ENCODE assay signal across 8 cellular contexts in genomic region chr9:70043689-70044449, GRCh38. TPM values are rescaled to one million over a fixed set of nuclear protein-coding genes. Genes with fewer than 3 reads are reported as not detected.
A peak's percentile ranks its signal among the peaks of the same experiment; 100 is the strongest.
DNase-seq lines count a peak whose midpoint lies in the region; ATAC-seq and TF ChIP-seq lines count a peak whose summit lies in the region.

MAMDC2 (plus strand) TSS chr9:70043848; CDS start chr9:70044198, 350 bp downstream.

- POLR2A ChIA-PET in activated naive CD8-positive, alpha-beta T cell treated with anti-CD3 and anti-CD28 coated beads, Interleukin-2, amount 10 ng/mL, durations not matched to agents 7 days and 5 days (lab: Charles Lee) = no interaction called here

- H3K27ac ChIP-seq in right atrium auricular region = peak within 1 kb of the TSS; percentile 88 to 89

- no peaks in the 10 kb centered on the region for H3K36me3 Mint-ChIP-seq in activated naive CD8-positive, alpha-beta T cell treated with anti-CD3 and anti-CD28 coated beads, Interleukin-2, amount 10 ng/mL, durations not matched to agents 7 days and 5 days
- no peaks in the 10 kb centered on the region for H3K36me3 Mint-ChIP-seq in progenitor cell of endocrine pancreas (ENCODE audit: insufficient read depth)

- peak within 1 kb of the TSS; percentile 66 for H3K4me3 Mint-ChIP-seq in activated naive CD8-positive, alpha-beta T cell treated with anti-CD3 and anti-CD28 coated beads, Interleukin-2, amount 10 ng/mL, durations not matched to agents 7 days and 5 days
- peak within 1 kb of the TSS; percentile 67 for H3K4me3 Mint-ChIP-seq in progenitor cell of endocrine pancreas (ENCODE audit: low read depth)

- DNase-seq in activated naive CD8-positive, alpha-beta T cell treated with anti-CD3 and anti-CD28 coated beads, Interleukin-2, amount 10 ng/mL, durations not matched to agents 7 days and 5 days = no peak
- DNase-seq in right atrium auricular region (ENCODE audit: low spot score) = peak; percentile 76
- DNase-seq in progenitor cell of endocrine pancreas (ENCODE audit: low spot score, unreplicated experiment) = peak; percentile 23
- no peak for DNase-seq in stimulated activated CD4-positive, alpha-beta T cell treated with anti-CD3 and anti-CD28 coated beads, Interleukin-2, amount 100 ng/mL, for 48 hours
- no peak for DNase-seq in D341Med (ENCODE audit: low spot score)
- DNase-seq in DMS114 treated with DMSO at 0.1 percent for 48 hours (lab: John Stamatoyannopoulos, UW; ENCODE audit: unreplicated experiment) = no peak

- H3K9me3 ChIP-seq in right atrium auricular region = no peaks in the 10 kb centered on the region

- no peaks in the 10 kb centered on the region for H3K27me3 ChIP-seq in right atrium auricular region

- TF ChIP-seq CTCF in right atrium auricular region (IDR thresholded peaks at IDR 0.05) (no peak), progenitor cell of endocrine pancreas (IDR thresholded peaks at IDR 0.05; ENCODE audit: unreplicated experiment) (no peak)

- peak; percentile 24 for ATAC-seq in GM18498 (IDR thresholded peaks at IDR 0.05; ENCODE audit: unreplicated experiment)
- peak; percentile 39 for ATAC-seq in activated naive CD8-positive, alpha-beta T cell treated with anti-CD3 and anti-CD28 coated beads, Interleukin-2, amount 10 ng/mL, durations not matched to agents 7 days and 5 days (ENCODE audit: low read depth)
- no peak for ATAC-seq in HG03442 (IDR thresholded peaks at IDR 0.05; ENCODE audit: unreplicated experiment)

- no peak within 1 kb of the TSS for H3K27ac Mint-ChIP-seq in activated naive CD8-positive, alpha-beta T cell treated with anti-CD3 and anti-CD28 coated beads, Interleukin-2, amount 10 ng/mL, durations not matched to agents 7 days and 5 days
- no peak within 1 kb of the TSS for H3K27ac Mint-ChIP-seq in progenitor cell of endocrine pancreas

- H3K4me1 ChIP-seq in right atrium auricular region = peaks cover 0 to 56% of the 10 kb centered on the region in 2 donors

- H3K27me3 Mint-ChIP-seq in activated naive CD8-positive, alpha-beta T cell treated with anti-CD3 and anti-CD28 coated beads, Interleukin-2, amount 10 ng/mL, durations not matched to agents 7 days and 5 days = peaks cover 44% of the 10 kb centered on the region
- peaks cover 86% of the 10 kb centered on the region for H3K27me3 Mint-ChIP-seq in progenitor cell of endocrine pancreas

- H3K9me3 Mint-ChIP-seq in activated naive CD8-positive, alpha-beta T cell treated with anti-CD3 and anti-CD28 coated beads, Interleukin-2, amount 10 ng/mL, durations not matched to agents 7 days and 5 days = no peaks in the 10 kb centered on the region
- H3K9me3 Mint-ChIP-seq in progenitor cell of endocrine pancreas (ENCODE audit: low read depth) = no peaks in the 10 kb centered on the region

- peak within 1 kb of the TSS; percentile 59 to 69 for H3K4me3 ChIP-seq in right atrium auricular region

- H3K36me3 ChIP-seq in right atrium auricular region = no peaks in the 10 kb centered on the region

- H3K4me1 Mint-ChIP-seq in activated naive CD8-positive, alpha-beta T cell treated with anti-CD3 and anti-CD28 coated beads, Interleukin-2, amount 10 ng/mL, durations not matched to agents 7 days and 5 days = peaks cover 10% of the 10 kb centered on the region
- H3K4me1 Mint-ChIP-seq in progenitor cell of endocrine pancreas (ENCODE audit: low read depth) = peaks cover 12% of the 10 kb centered on the region

RNA-seq across cellular contexts. Expression of gene MAMDC2, which starts in this region (rescaled TPM):
- total RNA-seq in activated naive CD8-positive, alpha-beta T cell treated with anti-CD3 and anti-CD28 coated beads, Interleukin-2, amount 10 ng/mL, durations not matched to agents 7 days and 5 days = under 1 TPM in 1 of 2 experiments, not detected in 1; 0.08 TPM
- total RNA-seq in right atrium auricular region (10 to 100 TPM; 28.8 to 32.5 TPM), progenitor cell of endocrine pancreas (0.27 and 0.60 TPM in 2 replicates)

Comparison
In these comparisons a context has a peak if more than half of its experiments do, and no peak if none do; other contexts are left out.
1. RNA of gene MAMDC2 (total RNA-seq): 28.8 to 32.5 TPM in right atrium auricular region; 0.27 to 0.60 TPM in progenitor cell of endocrine pancreas and 0.08 TPM in activated naive CD8-positive, alpha-beta T cell treated with anti-CD3 and anti-CD28 coated beads, Interleukin-2, amount 10 ng/mL, durations not matched to agents 7 days and 5 days; every median in the first group is over 10 times any median in the second.
2. Peak in ATAC-seq in activated naive CD8-positive, alpha-beta T cell treated with anti-CD3 and anti-CD28 coated beads, Interleukin-2, amount 10 ng/mL, durations not matched to agents 7 days and 5 days; RNA of the gene not detected or under 1 TPM.
3. Peak in DNase-seq in progenitor cell of endocrine pancreas; RNA of the gene not detected or under 1 TPM.